Comparison of ENCODE assay signal across 13 cellular contexts in genomic region chr20:38085031-38085430, GRCh38. TPM values are rescaled to one million over a fixed set of nuclear protein-coding genes. Genes with fewer than 3 reads are reported as not detected.
DNase-seq lines count a peak whose midpoint lies in the region; ATAC-seq and TF ChIP-seq lines count a peak whose summit lies in the region.
"Had no signal": no experiment of that assay in that cellular context is flagged by ENCODE, and none has a peak within 500 bp of the region (broad histone marks: within the 10 kb centered on the region; RNA-seq: fewer than 3 reads in every experiment).

No MANE protein-coding gene starts in this region.

- H3K4ac ChIP-seq in H9 (ENCODE audit: low read depth, low read length) (no peak overlapping the region), trophoblast cell (ENCODE audit: low read depth, low read length) (peak overlapping the region; percentile 89)

- no peak overlapping the region for H3K56ac ChIP-seq in H9 (ENCODE audit: insufficient read length, low read depth, low read length)

- H3K9me3 ChIP-seq in H9 (ENCODE audit: control insufficient read depth, low read depth, low read length), result no peaks in the 10 kb centered on the region
- no peaks in the 10 kb centered on the region for H3K9me3 ChIP-seq in right cardiac atrium (ENCODE audit: control insufficient read depth, low read length)
- H3K9me3 ChIP-seq in trophoblast cell (ENCODE audit: insufficient read depth, low read depth, low read length), result no peaks in the 10 kb centered on the region

- H4K20me1 ChIP-seq in H9 (ENCODE audit: control insufficient read depth, insufficient read depth, insufficient read length), result no peaks in the 10 kb centered on the region

- DNase-seq in H9 (no peak), amniotic epithelial cell (ENCODE audit: low read depth) (peak; percentile 77), right cardiac atrium (no peak), trophoblast cell (no peak), dermis blood vessel endothelial cell (no peak), NK-92 (lab: John Stamatoyannopoulos, UW; ENCODE audit: unreplicated experiment) (no peak), GM20000 (ENCODE audit: low spot score) (no peak)
- DNase-seq: AML-193; cerebellar nuclear complex; stimulated activated CD4-positive, alpha-beta T cell treated with anti-CD3 and anti-CD28 coated beads, Interleukin-2, amount 100 ng/mL, for 48 hours; T-helper 9 cell had no signal

- no peak overlapping the region for H3K14ac ChIP-seq in H9 (ENCODE audit: insufficient read depth, low read length)
- H3K14ac ChIP-seq in trophoblast cell (ENCODE audit: low read length), result peak overlapping the region; percentile 88

- no peaks in the 10 kb centered on the region; the same call in 1 of the 2 replicates for H3K27me3 Mint-ChIP-seq in H9 (ENCODE audit: low read depth)

- H3K23ac ChIP-seq in H9 (ENCODE audit: insufficient read length, low read depth, low read length) (no peak overlapping the region), trophoblast cell (ENCODE audit: low read length) (no peak overlapping the region)

- peak overlapping the region in 2 of 3 experiments; percentile 18 to 31; a peak in 3 of 7 replicates for H3K27ac Mint-ChIP-seq in H9

- no peak overlapping the region for H2BK20ac ChIP-seq in H9 (ENCODE audit: low read depth, low read length, poor library complexity, severe bottlenecking)

- no peak overlapping the region for H2BK5ac ChIP-seq in H9 (ENCODE audit: insufficient read length, low read length)
- peak overlapping the region; percentile 95 for H2BK5ac ChIP-seq in trophoblast cell (ENCODE audit: low read depth, low read length, poor library complexity)

- H3K4me3 ChIP-seq in right cardiac atrium (ENCODE audit: low read length), result no peak overlapping the region
- no peak overlapping the region for H3K4me3 ChIP-seq in trophoblast cell (ENCODE audit: low read depth, low read length)

- H4K8ac ChIP-seq in H9 (replicated peaks; ENCODE audit: insufficient read length, low read depth, low read length), result no peak overlapping the region
- H4K8ac ChIP-seq in trophoblast cell (ENCODE audit: low read depth, low read length), result peak overlapping the region; percentile 90

- H2BK15ac ChIP-seq in H9 (ENCODE audit: low read depth, low read length), result no peak overlapping the region

- no peaks in the 10 kb centered on the region for H3K9me3 Mint-ChIP-seq in H9
- H3K9me3 Mint-ChIP-seq: activated naive CD4-positive, alpha-beta T cell treated with anti-CD3 and anti-CD28 coated beads, Interleukin-2, amount 50 U/mL, for 72 hours had no signal

- H3K79me2 ChIP-seq in H9 (ENCODE audit: insufficient read depth, low read length) (no peaks in the 10 kb centered on the region), trophoblast cell (ENCODE audit: control insufficient read depth, insufficient read depth, low read length, poor library complexity) (peaks cover 13% of the 10 kb centered on the region)

- H3K4me1 ChIP-seq in H9 (ENCODE audit: insufficient read depth, low read length), result no peaks in the 10 kb centered on the region
- H3K4me1 ChIP-seq in right cardiac atrium (ENCODE audit: control insufficient read depth, insufficient read depth, low read length), result no peaks in the 10 kb centered on the region
- H3K4me1 ChIP-seq in trophoblast cell (ENCODE audit: control insufficient read depth in 1 of 2, insufficient read depth in 2 of 2, low read length in 2 of 2), result peaks cover 21% of the 10 kb centered on the region in 2 experiments

- H2AK5ac ChIP-seq in H9 (ENCODE audit: insufficient read length, low read length) (no peak overlapping the region), trophoblast cell (ENCODE audit: low read length) (peak overlapping the region; percentile 99)

- H3K4me2 ChIP-seq in H9 (ENCODE audit: insufficient read depth, insufficient read length, low read length), result no peak overlapping the region
- no peak overlapping the region for H3K4me2 ChIP-seq in trophoblast cell (ENCODE audit: low read length)

- peaks cover 13 to 68% (median 49%) of the 10 kb centered on the region in 3 experiments; a peak in 6 of 7 replicates for H3K36me3 Mint-ChIP-seq in H9 (ENCODE audit: insufficient read depth in 1 of 3, low read depth in 3 of 3)

- H3K18ac ChIP-seq in H9 (ENCODE audit: insufficient read length, low read depth, low read length) (no peak overlapping the region), trophoblast cell (ENCODE audit: low read length) (peak overlapping the region; percentile 97)

- H3K27me3 ChIP-seq in H9 (ENCODE audit: insufficient read depth, low read length), result no peaks in the 10 kb centered on the region
- H3K27me3 ChIP-seq in right cardiac atrium (ENCODE audit: control insufficient read depth, insufficient read depth), result no peaks in the 10 kb centered on the region
- no peaks in the 10 kb centered on the region for H3K27me3 ChIP-seq in trophoblast cell (ENCODE audit: insufficient read depth, low read length)

- H4K12ac ChIP-seq in trophoblast cell (ENCODE audit: low read depth, low read length), result peak overlapping the region; percentile 28

- H3T11ph ChIP-seq in H9 (ENCODE audit: low read length), result no peak overlapping the region

- H3K36me3 ChIP-seq in trophoblast cell (ENCODE audit: control insufficient read depth in 1 of 2, insufficient read depth in 2 of 2, low read length in 2 of 2), result peaks cover 19 to 21% of the 10 kb centered on the region in 2 experiments

- H3K9ac ChIP-seq in H9 (ENCODE audit: extremely low read depth, insufficient read length, low read length), result no peak overlapping the region
- peak overlapping the region; percentile 35 for H3K9ac ChIP-seq in trophoblast cell (ENCODE audit: low read length)

- no peaks in the 10 kb centered on the region for H3K79me1 ChIP-seq in H9 (ENCODE audit: insufficient read depth, low read depth, low read length, poor library complexity, severe bottlenecking)
- peaks cover 27% of the 10 kb centered on the region for H3K79me1 ChIP-seq in trophoblast cell (ENCODE audit: low read length)

- no CpG with 5 or more reads among the region's 9 CpGs for WGBS in H9 (ENCODE audit: extremely low coverage, insufficient read length, low lambda C conversion rate)
- WGBS in right cardiac atrium, result 71% methylated on average over 9 of the region's 9 CpGs
- no CpG with 5 or more reads among the region's 9 CpGs for WGBS in trophoblast cell (ENCODE audit: extremely low coverage, insufficient coverage, insufficient read length)

- TF ChIP-seq CTCF in H9 (conservative IDR thresholded peaks at IDR 0.05) (no peak), GM20000 (IDR thresholded peaks at IDR 0.05; ENCODE audit: extremely low read depth, missing control alignments) (no peak)

- H3K4me3 Mint-ChIP-seq in H9, result no peak overlapping the region

- no peak overlapping the region for H4K5ac ChIP-seq in H9 (ENCODE audit: insufficient read length, low read depth, low read length)

- H2BK12ac ChIP-seq in H9 (ENCODE audit: insufficient read length, low read depth, low read length) (no peak overlapping the region), trophoblast cell (ENCODE audit: low read length) (peak overlapping the region; percentile 98)

- no peak overlapping the region for H2BK120ac ChIP-seq in H9 (ENCODE audit: low read depth, low read length, poor library complexity, severe bottlenecking)
- peak overlapping the region; percentile 89 for H2BK120ac ChIP-seq in trophoblast cell (ENCODE audit: insufficient read depth, low read length, poor library complexity)

- H3K4me1 Mint-ChIP-seq in H9, result no peaks in the 10 kb centered on the region

- H4K91ac ChIP-seq in H9 (ENCODE audit: insufficient read length, low read depth, low read length), result no peak overlapping the region
- peak overlapping the region; percentile 93 for H4K91ac ChIP-seq in trophoblast cell (ENCODE audit: low read depth, low read length)

- ATAC-seq in right cardiac atrium, result peak; percentile 28 to 48
- ATAC-seq in GM21367 (IDR thresholded peaks at IDR 0.05; ENCODE audit: unreplicated experiment), result no peak
- ATAC-seq: activated naive CD4-positive, alpha-beta T cell treated with anti-CD3 and anti-CD28 coated beads, Interleukin-2, amount 50 U/mL, for 72 hours had no signal

- H3K23me2 ChIP-seq in H9 (ENCODE audit: insufficient read length, low read depth, low read length, poor library complexity, severe bottlenecking), result no peaks in the 10 kb centered on the region

- H3K27ac ChIP-seq in H9 (ENCODE audit: insufficient read length, low read depth, low read length), result no peak overlapping the region
- peak overlapping the region; percentile 97 for H3K27ac ChIP-seq in right cardiac atrium (ENCODE audit: low read length)
- peak overlapping the region; percentile 96 for H3K27ac ChIP-seq in trophoblast cell (ENCODE audit: low read depth, low read length)

- intact Hi-C loops in right cardiac atrium (cut with DNase I), result no loop called here

- no peak overlapping the region for H2AFZ ChIP-seq in H9 (ENCODE audit: low read length)
- no peak overlapping the region for H2AFZ ChIP-seq in trophoblast cell (ENCODE audit: insufficient read depth, low read length, poor library complexity)

RNA-seq across cellular contexts. Expression of gene RPRD1B, which starts 51.5 kb away (rescaled TPM):
- total RNA-seq in H9 (2021) (33.4 and 34.3 TPM in 2 replicates), right cardiac atrium (10 to 100 TPM; 66.9 to 88.5 (median 69.1) TPM), dermis blood vessel endothelial cell (17.7 and 22.1 TPM in 2 replicates)
- 18.5 TPM for polyA plus RNA-seq in right cardiac atrium
- 29.9 and 32.6 TPM in 2 replicates for polyA plus RNA-seq in trophoblast cell (2013)

RNA-seq across cellular contexts. Expression of gene TTI1, which starts 51.8 kb away (rescaled TPM):
- total RNA-seq in H9 (2021) (37.4 and 38.3 TPM in 2 replicates), right cardiac atrium (10 to 100 TPM; 13.1 to 15.4 (median 14.0) TPM), dermis blood vessel endothelial cell (18.5 and 22.2 TPM in 2 replicates)
- 11.4 TPM for polyA plus RNA-seq in right cardiac atrium
- 14.6 and 14.7 TPM in 2 replicates for polyA plus RNA-seq in trophoblast cell (2013)
